Comparison of ENCODE assay signal across 9 cellular contexts in the genomic region with DNA sequence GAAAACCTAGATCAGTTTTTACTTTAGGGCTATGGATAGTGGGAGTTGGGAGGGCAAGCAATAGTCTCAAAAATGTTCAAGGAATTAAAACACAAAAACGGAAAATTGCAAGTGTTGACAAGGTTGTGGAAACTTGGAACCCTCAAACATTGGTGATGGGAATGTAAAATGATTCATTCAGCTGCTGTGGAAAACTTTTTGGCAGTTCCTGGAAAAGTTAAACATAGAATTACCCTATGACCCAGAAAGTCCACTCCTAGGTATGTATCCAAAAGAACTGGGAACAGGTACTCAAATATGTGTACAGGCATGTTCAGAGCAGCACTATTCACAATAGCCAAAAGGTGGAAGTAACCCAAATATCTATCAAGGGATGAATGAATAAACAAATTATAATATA. TPM values are rescaled to one million over a fixed set of nuclear protein-coding genes. Genes with fewer than 3 reads are reported as not detected.
DNase-seq lines count a peak whose midpoint lies in the region; ATAC-seq and TF ChIP-seq lines count a peak whose summit lies in the region.
"Had no signal": no experiment of that assay in that cellular context is flagged by ENCODE, and none has a peak within 500 bp of the region (broad histone marks: within the 10 kb centered on the region; RNA-seq: fewer than 3 reads in every experiment).

No MANE protein-coding gene starts in this region.

- intact Hi-C loops in ovary (cut with DNase I): no loop called here

- H3K4me3 Mint-ChIP-seq in activated naive CD4-positive, alpha-beta T cell treated with anti-CD3 and anti-CD28 coated beads, Interleukin-2, amount 50 U/mL, for 24 hours: peak overlapping the region; percentile 95
- peak overlapping the region; percentile 87 for H3K4me3 Mint-ChIP-seq in activated naive CD8-positive, alpha-beta T cell treated with anti-CD3 and anti-CD28 coated beads, Interleukin-2, amount 50 U/mL, for 24 hours
- H3K4me3 Mint-ChIP-seq in type B pancreatic cell: peak overlapping the region; percentile 99

- ATAC-seq in activated naive CD8-positive, alpha-beta T cell treated with anti-CD3 and anti-CD28 coated beads, Interleukin-2, amount 50 U/mL, for 24 hours: no peak
- ATAC-seq in HG03108 (IDR thresholded peaks at IDR 0.05; ENCODE audit: unreplicated experiment): no peak

- H3K4me1 ChIP-seq in liver (ENCODE audit: control insufficient read depth in 4 of 4, insufficient read depth in 4 of 4, low read length in 3 of 4) (peaks cover 0 to 16% (median 11%) of the 10 kb centered on the region in 4 donors), ovary (ENCODE audit: insufficient read depth) (peaks cover 6% of the 10 kb centered on the region)

- H3K27ac ChIP-seq in liver (ENCODE audit: low read depth in 1 of 2, low read length in 2 of 2): peak overlapping the region; percentile 84 to 91
- H3K27ac ChIP-seq in ovary: no peak overlapping the region

- no peak overlapping the region for H3K4me3 ChIP-seq in liver (ENCODE audit: low read depth in 1 of 3, low read length in 3 of 3)
- H3K4me3 ChIP-seq in ovary: no peak overlapping the region

- H3K36me3 ChIP-seq in liver (ENCODE audit: control insufficient read depth in 4 of 4, insufficient read depth in 3 of 4, low read depth in 1 of 4, low read length in 3 of 4) (no peaks in the 10 kb centered on the region), ovary (no peaks in the 10 kb centered on the region)

- WGBS in liver: 25% methylated on average over 1 of the region's 1 CpG
- 15 to 26% (median 19%) methylated on average over 1 of the region's 1 CpG for WGBS in ovary, 3 donors

- H3K9me3 ChIP-seq in liver (ENCODE audit: control insufficient read depth in 4 of 4, low read length in 3 of 4): no peaks in the 10 kb centered on the region
- H3K9me3 ChIP-seq in ovary: no peaks in the 10 kb centered on the region

- TF ChIP-seq CTCF in liver (IDR thresholded peaks at IDR 0.05; ENCODE audit: low read depth, low read length, missing input control): no peak
- TF ChIP-seq CTCF in type B pancreatic cell (conservative IDR thresholded peaks at IDR 0.05): no peak
- TF ChIP-seq CTCF in ovary (IDR thresholded peaks at IDR 0.05): no peak

- peaks cover 42% of the 10 kb centered on the region for H3K4me1 Mint-ChIP-seq in activated naive CD4-positive, alpha-beta T cell treated with anti-CD3 and anti-CD28 coated beads, Interleukin-2, amount 50 U/mL, for 24 hours
- H3K4me1 Mint-ChIP-seq in activated naive CD8-positive, alpha-beta T cell treated with anti-CD3 and anti-CD28 coated beads, Interleukin-2, amount 50 U/mL, for 24 hours: peaks cover 32% of the 10 kb centered on the region
- H3K4me1 Mint-ChIP-seq in type B pancreatic cell (ENCODE audit: unreplicated experiment): peaks cover 38% of the 10 kb centered on the region

- TF ChIP-seq POLR2A in ovary (IDR thresholded peaks at IDR 0.05): no peak

- no peaks in the 10 kb centered on the region for H3K9me3 Mint-ChIP-seq in activated naive CD4-positive, alpha-beta T cell treated with anti-CD3 and anti-CD28 coated beads, Interleukin-2, amount 50 U/mL, for 24 hours
- H3K9me3 Mint-ChIP-seq in activated naive CD8-positive, alpha-beta T cell treated with anti-CD3 and anti-CD28 coated beads, Interleukin-2, amount 50 U/mL, for 24 hours: no peaks in the 10 kb centered on the region
- H3K9me3 Mint-ChIP-seq in type B pancreatic cell: no peaks in the 10 kb centered on the region

- no peak for TF ChIP-seq EP300 in ovary (IDR thresholded peaks at IDR 0.05)

- no peaks in the 10 kb centered on the region for H3K27me3 Mint-ChIP-seq in activated naive CD4-positive, alpha-beta T cell treated with anti-CD3 and anti-CD28 coated beads, Interleukin-2, amount 50 U/mL, for 24 hours
- H3K27me3 Mint-ChIP-seq in activated naive CD8-positive, alpha-beta T cell treated with anti-CD3 and anti-CD28 coated beads, Interleukin-2, amount 50 U/mL, for 24 hours: peaks cover 7% of the 10 kb centered on the region
- no peaks in the 10 kb centered on the region for H3K27me3 Mint-ChIP-seq in type B pancreatic cell

- TF ChIP-seq RAD21 in liver (IDR thresholded peaks at IDR 0.05): peak; percentile 6 to 11

- DNase-seq in activated naive CD4-positive, alpha-beta T cell (lab: John Stamatoyannopoulos, UW): no peak
- no peak for DNase-seq in activated naive CD8-positive, alpha-beta T cell treated with anti-CD3 and anti-CD28 coated beads, Interleukin-2, amount 50 U/mL, for 24 hours
- DNase-seq in type B pancreatic cell (ENCODE audit: extremely low spot score, unreplicated experiment): no peak
- no peak for DNase-seq in ovary
- DNase-seq in nucleus accumbens (lab: John Stamatoyannopoulos, UW): no peak
- DNase-seq: effector memory CD4-positive, alpha-beta T cell had no signal

- no peaks in the 10 kb centered on the region for H3K27me3 ChIP-seq in liver (ENCODE audit: control insufficient read depth in 4 of 4, insufficient read depth in 4 of 4, low read length in 3 of 4)
- H3K27me3 ChIP-seq in ovary: no peaks in the 10 kb centered on the region

- peak overlapping the region in 1 of 2 donors; percentile 52 for H3K9ac ChIP-seq in liver (ENCODE audit: low read depth in 1 of 2, low read length in 2 of 2)

- peaks cover 2% of the 10 kb centered on the region for H3K36me3 Mint-ChIP-seq in activated naive CD4-positive, alpha-beta T cell treated with anti-CD3 and anti-CD28 coated beads, Interleukin-2, amount 50 U/mL, for 24 hours
- H3K36me3 Mint-ChIP-seq in activated naive CD8-positive, alpha-beta T cell treated with anti-CD3 and anti-CD28 coated beads, Interleukin-2, amount 50 U/mL, for 24 hours (ENCODE audit: low read depth): peaks cover 4% of the 10 kb centered on the region
- H3K36me3 Mint-ChIP-seq in type B pancreatic cell: peaks cover 7% of the 10 kb centered on the region

- H3K27ac Mint-ChIP-seq in activated naive CD4-positive, alpha-beta T cell treated with anti-CD3 and anti-CD28 coated beads, Interleukin-2, amount 50 U/mL, for 24 hours: peak overlapping the region; percentile 10
- H3K27ac Mint-ChIP-seq in activated naive CD8-positive, alpha-beta T cell treated with anti-CD3 and anti-CD28 coated beads, Interleukin-2, amount 50 U/mL, for 24 hours: no peak overlapping the region
- peak overlapping the region; percentile 100 for H3K27ac Mint-ChIP-seq in type B pancreatic cell

TF ChIP-seq in liver, 16 proteins besides CTCF, POLR2A, EP300 and RAD21 (continues in another document):
- TF ChIP-seq RXRA (IDR thresholded peaks at IDR 0.05): peak; percentile 63 to 76
- peak in 1 of 2 donors; percentile 69 for TF ChIP-seq JUND (IDR thresholded peaks at IDR 0.05)
- TF ChIP-seq HNF4G (IDR thresholded peaks at IDR 0.05): no peak
- TF ChIP-seq FOXA2 (IDR thresholded peaks at IDR 0.05): no peak
- TF ChIP-seq, protein P1, sequence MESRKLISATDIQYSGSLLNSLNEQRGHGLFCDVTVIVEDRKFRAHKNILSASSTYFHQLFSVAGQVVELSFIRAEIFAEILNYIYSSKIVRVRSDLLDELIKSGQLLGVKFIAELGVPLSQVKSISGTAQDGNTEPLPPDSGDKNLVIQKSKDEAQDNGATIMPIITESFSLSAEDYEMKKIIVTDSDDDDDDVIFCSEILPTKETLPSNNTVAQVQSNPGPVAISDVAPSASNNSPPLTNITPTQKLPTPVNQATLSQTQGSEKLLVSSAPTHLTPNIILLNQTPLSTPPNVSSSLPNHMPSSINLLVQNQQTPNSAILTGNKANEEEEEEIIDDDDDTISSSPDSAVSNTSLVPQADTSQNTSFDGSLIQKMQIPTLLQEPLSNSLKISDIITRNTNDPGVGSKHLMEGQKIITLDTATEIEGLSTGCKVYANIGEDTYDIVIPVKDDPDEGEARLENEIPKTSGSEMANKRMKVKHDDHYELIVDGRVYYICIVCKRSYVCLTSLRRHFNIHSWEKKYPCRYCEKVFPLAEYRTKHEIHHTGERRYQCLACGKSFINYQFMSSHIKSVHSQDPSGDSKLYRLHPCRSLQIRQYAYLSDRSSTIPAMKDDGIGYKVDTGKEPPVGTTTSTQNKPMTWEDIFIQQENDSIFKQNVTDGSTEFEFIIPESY (IDR thresholded peaks at IDR 0.05): peak; percentile 18
- peak; percentile 37 to 47 for TF ChIP-seq EGR1 (IDR thresholded peaks at IDR 0.05; ENCODE audit: low read depth in 2 of 2)
- peak; percentile 28 for TF ChIP-seq MAX (IDR thresholded peaks at IDR 0.05)
- no peak for TF ChIP-seq FOXA1 (IDR thresholded peaks at IDR 0.05)
- no peak for TF ChIP-seq REST (IDR thresholded peaks at IDR 0.05)

RNA-seq across cellular contexts. Expression of gene MSANTD3, which starts 1.2 kb away (rescaled TPM):
- 1 to 10 TPM; 5.9 to 7.3 TPM for total RNA-seq in liver
- polyA plus RNA-seq in liver: 1 to 10 TPM; 4.3 to 7.4 TPM
- total RNA-seq in type B pancreatic cell (ENCODE audit: low replicate concordance): 26.4 and 35.5 TPM in 2 replicates
- 10 to 100 TPM in 6 of 7 donors, 1 to 10 TPM in 1; 8.1 to 16.1 (median 14.7) TPM for total RNA-seq in ovary
- 10 to 100 TPM; 11.3 to 14.9 TPM for polyA plus RNA-seq in ovary

RNA-seq across cellular contexts. Expression of gene TMEFF1, which starts 47.2 kb away (rescaled TPM):
- total RNA-seq in liver (not detected), type B pancreatic cell (ENCODE audit: low replicate concordance) (9.5 and 30.5 TPM in 2 replicates), ovary (1 to 10 TPM in 1 of 7 donors, under 1 TPM in 4, not detected in 2; 0.74 to 1.2 (median 0.94) TPM)
- polyA plus RNA-seq in liver (not detected), ovary (under 1 TPM; 0.10 to 0.57 TPM)

Comparison
In these comparisons a context has a peak if more than half of its experiments do, and no peak if none do; other contexts are left out.
1. H3K27ac ChIP-seq: peak in liver (2 of 2); none in ovary (0 of 2).
2. Peak in every context shown above with its lines, with median percentiles within 50 percentile points of each other: H3K4me3 Mint-ChIP-seq.